ENCODE assay signal across 24 cellular contexts in genomic region chr2:100692906-100693305, GRCh38.
A peak's percentile ranks its signal among the peaks of the same experiment; 100 is the strongest.
DNase-seq lines count a peak whose midpoint lies in the region; ATAC-seq and TF ChIP-seq lines count a peak whose summit lies in the region.
"Had no signal": no experiment of that assay in that cellular context is flagged by ENCODE, and none has a peak within 500 bp of the region (broad histone marks: within the 10 kb centered on the region; RNA-seq: fewer than 3 reads in every experiment).

No MANE protein-coding gene starts in this region.

- intact Hi-C loops in esophagus muscularis mucosa (cut with DNase I), result no loop called here
- intact Hi-C loops in vagina (cut with DNase I), result no loop called here

- H3K9me3 Mint-ChIP-seq in activated CD8-positive, alpha-beta memory T cell treated with anti-CD3 and anti-CD28 coated beads, Interleukin-2, amount 10 ng/mL, durations not matched to agents 7 days and 5 days (ENCODE audit: low read depth), result peaks cover 9% of the 10 kb centered on the region
- H3K9me3 Mint-ChIP-seq in osteocyte (ENCODE audit: unreplicated experiment), result peaks cover 19% of the 10 kb centered on the region

- H3K4me1 Mint-ChIP-seq in activated CD8-positive, alpha-beta memory T cell treated with anti-CD3 and anti-CD28 coated beads, Interleukin-2, amount 10 ng/mL, durations not matched to agents 7 days and 5 days, result no peaks in the 10 kb centered on the region
- peaks cover 1% of the 10 kb centered on the region for H3K4me1 Mint-ChIP-seq in osteocyte (ENCODE audit: unreplicated experiment)
- H3K4me1 Mint-ChIP-seq: CD14-positive monocyte; CD8-positive, alpha-beta memory T cell had no signal

- TF ChIP-seq EP300 in esophagus muscularis mucosa (IDR thresholded peaks at IDR 0.05), result no peak

- H3K27me3 ChIP-seq in esophagus muscularis mucosa (no peaks in the 10 kb centered on the region), vagina (no peaks in the 10 kb centered on the region)
- H3K27me3 ChIP-seq: BE2C; BLaER1 treated with 17β-estradiol and CSF1 and Interleukin-3, amounts not matched to agents 10 nM and 100 nM had no signal

- H3K27ac ChIP-seq in esophagus muscularis mucosa (replicated peaks in 1 of 4) (no peak overlapping the region), vagina (no peak overlapping the region)
- H3K27ac ChIP-seq: A549; BLaER1 treated with 17β-estradiol and CSF1 and Interleukin-3, amounts not matched to agents 10 nM and 100 nM had no signal

- TF ChIP-seq POLR2A in esophagus muscularis mucosa (IDR thresholded peaks at IDR 0.05; ENCODE audit: low read depth), result no peak
- TF ChIP-seq POLR2A in vagina (IDR thresholded peaks at IDR 0.05), result no peak

- CTCF ChIA-PET in activated CD8-positive, alpha-beta memory T cell treated with anti-CD3 and anti-CD28 coated beads, Interleukin-2, amount 10 ng/mL, durations not matched to agents 7 days and 5 days (lab: Charles Lee), result interaction anchor here (1.7 kb wide), 1 partner anchor 19 kb away, joined by 3 read pairs; no protein-coding TSS in a partner anchor

- H3K9me3 ChIP-seq in esophagus muscularis mucosa (peaks cover 0 to 26% (median 15%) of the 10 kb centered on the region in 4 donors), vagina (no peaks in the 10 kb centered on the region)
- H3K9me3 ChIP-seq: BE2C, HAP-1 had no signal

- H3K4me3 ChIP-seq in esophagus muscularis mucosa (no peak overlapping the region), vagina (no peak overlapping the region)
- H3K4me3 ChIP-seq: A549; BLaER1 treated with 17β-estradiol and CSF1 and Interleukin-3, amounts not matched to agents 10 nM and 100 nM; HAP-1 had no signal

- H3K4me3 Mint-ChIP-seq in activated CD8-positive, alpha-beta memory T cell treated with anti-CD3 and anti-CD28 coated beads, Interleukin-2, amount 10 ng/mL, durations not matched to agents 7 days and 5 days, result no peak overlapping the region
- H3K4me3 Mint-ChIP-seq in osteocyte (ENCODE audit: unreplicated experiment), result no peak overlapping the region
- H3K4me3 Mint-ChIP-seq: CD14-positive monocyte; CD4-positive, alpha-beta T cell; CD8-positive, alpha-beta memory T cell; HFFc6 had no signal

- H3K36me3 ChIP-seq in esophagus muscularis mucosa (no peaks in the 10 kb centered on the region), vagina (no peaks in the 10 kb centered on the region)
- H3K36me3 ChIP-seq: BE2C; BLaER1 treated with 17β-estradiol and CSF1 and Interleukin-3, amounts not matched to agents 10 nM and 100 nM; HAP-1 had no signal

- ATAC-seq in activated CD8-positive, alpha-beta memory T cell treated with anti-CD3 and anti-CD28 coated beads, Interleukin-2, amount 10 ng/mL, durations not matched to agents 7 days and 5 days, result no peak
- ATAC-seq: A549 had no signal

- no peaks in the 10 kb centered on the region for H3K36me3 Mint-ChIP-seq in activated CD8-positive, alpha-beta memory T cell treated with anti-CD3 and anti-CD28 coated beads, Interleukin-2, amount 10 ng/mL, durations not matched to agents 7 days and 5 days
- peaks cover 4% of the 10 kb centered on the region for H3K36me3 Mint-ChIP-seq in osteocyte (ENCODE audit: unreplicated experiment)
- H3K36me3 Mint-ChIP-seq: CD14-positive monocyte had no signal

- H3K4me1 ChIP-seq in esophagus muscularis mucosa (no peaks in the 10 kb centered on the region), vagina (no peaks in the 10 kb centered on the region)
- H3K4me1 ChIP-seq: A549; BE2C; BLaER1 treated with 17β-estradiol and CSF1 and Interleukin-3, amounts not matched to agents 10 nM and 100 nM; HAP-1 had no signal

- TF ChIP-seq CTCF in esophagus muscularis mucosa (IDR thresholded peaks at IDR 0.05), result no peak
- no peak for TF ChIP-seq CTCF in osteocyte (IDR thresholded peaks at IDR 0.05)
- no peak for TF ChIP-seq CTCF in vagina (IDR thresholded peaks at IDR 0.05)

- DNase-seq in activated CD8-positive, alpha-beta memory T cell treated with anti-CD3 and anti-CD28 coated beads, Interleukin-2, amount 10 ng/mL, durations not matched to agents 7 days and 5 days, result peak; percentile 33
- DNase-seq in activated CD8-positive, alpha-beta memory T cell treated with anti-CD3 and anti-CD28 coated beads, Interleukin-2, amount 50 U/mL, for 4 hours, result no peak
- DNase-seq in esophagus muscularis mucosa (ENCODE audit: extremely low spot score), result peak; percentile 70
- peak; percentile 27 for DNase-seq in osteocyte (ENCODE audit: extremely low spot score, unreplicated experiment)
- DNase-seq in vagina (ENCODE audit: extremely low spot score in 2 of 2), result peak; percentile 52 to 56
- DNase-seq in amniotic stem cell (lab: John Stamatoyannopoulos, UW), result no peak
- DNase-seq in stimulated activated CD4-positive, alpha-beta T cell treated with anti-CD3 and anti-CD28 coated beads, Interleukin-2, amount 100 ng/mL, for 48 hours, result no peak
- DNase-seq: 8988T; ACHN; AML-193; BE2C; Calu3; CD4-positive, alpha-beta T cell; CD8-positive, alpha-beta memory T cell; COR-L47; DMS53; DMS79 treated with DMSO at 0.1 percent for 48 hours; GF-D8; GOT3; HFFc6 had no signal

- no peaks in the 10 kb centered on the region for H3K27me3 Mint-ChIP-seq in activated CD8-positive, alpha-beta memory T cell treated with anti-CD3 and anti-CD28 coated beads, Interleukin-2, amount 10 ng/mL, durations not matched to agents 7 days and 5 days
- H3K27me3 Mint-ChIP-seq in osteocyte (ENCODE audit: unreplicated experiment), result peaks cover 28% of the 10 kb centered on the region

- no peak overlapping the region for H3K27ac Mint-ChIP-seq in activated CD8-positive, alpha-beta memory T cell treated with anti-CD3 and anti-CD28 coated beads, Interleukin-2, amount 10 ng/mL, durations not matched to agents 7 days and 5 days
- H3K27ac Mint-ChIP-seq in osteocyte (ENCODE audit: unreplicated experiment), result no peak overlapping the region
- H3K27ac Mint-ChIP-seq: CD14-positive monocyte; CD4-positive, alpha-beta T cell; CD8-positive, alpha-beta memory T cell; HFFc6 had no signal

Comparison
In these comparisons a context has a peak if more than half of its experiments do, and no peak if none do; other contexts are left out.
1. DNase-seq: peak in activated CD8-positive, alpha-beta memory T cell treated with anti-CD3 and anti-CD28 coated beads, Interleukin-2, amount 10 ng/mL, durations not matched to agents 7 days and 5 days (single experiment), esophagus muscularis mucosa (single experiment), osteocyte (single experiment) and vagina (2 of 2); none in activated CD8-positive, alpha-beta memory T cell treated with anti-CD3 and anti-CD28 coated beads, Interleukin-2, amount 50 U/mL, for 4 hours (single experiment), amniotic stem cell (single experiment) and stimulated activated CD4-positive, alpha-beta T cell treated with anti-CD3 and anti-CD28 coated beads, Interleukin-2, amount 100 ng/mL, for 48 hours (0 of 2).